9 cellular contexts compared by ENCODE assay signal in the genomic region with DNA sequence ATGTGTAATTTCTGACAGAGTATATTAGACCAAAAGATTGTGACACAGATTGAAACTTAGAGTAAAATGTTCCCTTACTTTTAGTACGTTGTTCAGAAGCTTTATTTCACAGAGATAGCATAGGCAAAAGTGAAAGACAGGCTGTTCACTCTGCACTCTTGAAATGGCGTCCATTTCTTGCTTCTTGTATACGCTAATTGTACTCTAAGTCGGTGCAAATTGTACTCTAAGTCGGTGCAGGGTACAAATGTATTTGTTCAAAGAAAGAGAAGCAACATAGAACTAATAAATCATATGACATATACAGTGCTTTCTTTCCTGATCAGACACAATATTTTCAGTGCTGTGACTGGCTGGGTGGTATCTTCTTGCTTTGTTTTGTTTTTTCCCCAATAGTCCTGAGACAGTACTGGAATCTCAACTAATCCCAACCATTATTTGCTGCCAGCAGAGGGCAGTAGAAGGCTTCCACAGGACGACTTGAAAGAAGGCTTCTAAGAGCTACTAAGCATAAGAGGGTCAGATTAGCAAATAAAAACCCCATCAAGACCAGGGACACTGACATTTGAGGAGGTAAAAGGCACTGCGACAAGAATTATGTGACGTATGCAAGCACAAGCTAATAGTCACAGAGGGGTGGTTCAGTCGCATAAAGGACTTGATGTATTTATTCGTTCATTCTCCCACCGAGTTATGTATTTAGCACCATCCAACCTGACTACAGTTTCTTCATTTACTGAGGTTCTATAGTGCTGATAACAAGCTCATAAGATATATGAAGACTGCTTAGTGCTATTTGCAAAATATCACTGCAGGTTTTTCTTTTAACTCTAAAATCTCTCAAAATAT.
A peak's percentile ranks its signal among the peaks of the same experiment; 100 is the strongest.
DNase-seq lines count a peak whose midpoint lies in the region; ATAC-seq and TF ChIP-seq lines count a peak whose summit lies in the region.
"Had no signal": no experiment of that assay in that cellular context is flagged by ENCODE, and none has a peak within 500 bp of the region (broad histone marks: within the 10 kb centered on the region; RNA-seq: fewer than 3 reads in every experiment).

No MANE protein-coding gene starts in this region.

- H3K4me3 Mint-ChIP-seq in activated naive CD4-positive, alpha-beta T cell treated with anti-CD3 and anti-CD28 coated beads, Interleukin-2, amount 10 ng/mL, durations not matched to agents 7 days and 5 days, result no peak overlapping the region
- H3K4me3 Mint-ChIP-seq: stimulated activated effector memory CD8-positive, alpha-beta T cell treated with anti-CD3 and anti-CD28 coated beads, Interleukin-12 subunit alpha, Interleukin-12 subunit beta, amount 100 ng/mL, for 72 hours had no signal

- no peak overlapping the region for H2AFZ ChIP-seq in DND-41 (ENCODE audit: low read depth, low read length)

- no peaks in the 10 kb centered on the region for H3K9me3 ChIP-seq in DND-41 (ENCODE audit: insufficient read depth, low read length, severe bottlenecking)

- H3K36me3 Mint-ChIP-seq in activated naive CD4-positive, alpha-beta T cell treated with anti-CD3 and anti-CD28 coated beads, Interleukin-2, amount 10 ng/mL, durations not matched to agents 7 days and 5 days, result no peaks in the 10 kb centered on the region
- H3K36me3 Mint-ChIP-seq: stimulated activated effector memory CD8-positive, alpha-beta T cell treated with anti-CD3 and anti-CD28 coated beads, Interleukin-12 subunit alpha, Interleukin-12 subunit beta, amount 100 ng/mL, for 72 hours had no signal

- no peak overlapping the region for H3K9ac ChIP-seq in DND-41 (ENCODE audit: low read depth, low read length)

- CTCF ChIA-PET in activated naive CD4-positive, alpha-beta T cell treated with anti-CD3 and anti-CD28 coated beads, Interleukin-2, amount 10 ng/mL, durations not matched to agents 7 days and 5 days (lab: Charles Lee), result interaction anchor here (0.6 to 2.1 kb wide), 5 partner anchors 9 to 606 kb away, joined by 3 to 5 read pairs (median 3); no protein-coding TSS in a partner anchor

- no peaks in the 10 kb centered on the region for H3K27me3 ChIP-seq in DND-41 (ENCODE audit: insufficient read depth, low read length, poor library complexity)

- H3K9me3 Mint-ChIP-seq in activated naive CD4-positive, alpha-beta T cell treated with anti-CD3 and anti-CD28 coated beads, Interleukin-2, amount 10 ng/mL, durations not matched to agents 7 days and 5 days, result no peaks in the 10 kb centered on the region
- H3K9me3 Mint-ChIP-seq: stimulated activated effector memory CD8-positive, alpha-beta T cell treated with anti-CD3 and anti-CD28 coated beads, Interleukin-12 subunit alpha, Interleukin-12 subunit beta, amount 100 ng/mL, for 72 hours had no signal

- H3K4me1 ChIP-seq in DND-41 (ENCODE audit: insufficient read depth, low read length), result no peaks in the 10 kb centered on the region

- DNase-seq in DND-41 (peak; percentile 45), GM20000 (ENCODE audit: low spot score) (peak; percentile 32), HPDE6-E6E7 (ENCODE audit: extremely low spot score) (peak; percentile 14), NCI-H748 treated with DMSO at 0.1 percent for 48 hours (lab: John Stamatoyannopoulos, UW) (peak; percentile 98), hippocampal formation (lab: John Stamatoyannopoulos, UW) (peak; percentile 58 to 70)
- peak; percentile 52 for DNase-seq in activated naive CD4-positive, alpha-beta T cell treated with anti-CD3 and anti-CD28 coated beads, Interleukin-2, amount 10 ng/mL, durations not matched to agents 7 days and 5 days
- DNase-seq in stimulated activated CD4-positive, alpha-beta T cell treated with anti-CD3 and anti-CD28 coated beads, Interleukin-15, amount 100 ng/mL, for 24 hours, result peak; percentile 55

- H3K36me3 ChIP-seq in DND-41 (ENCODE audit: insufficient read depth, low read length), result no peaks in the 10 kb centered on the region

- no peak overlapping the region for H3K4me3 ChIP-seq in DND-41 (ENCODE audit: low read depth in 1 of 2, low read length in 2 of 2)

- no peaks in the 10 kb centered on the region for H3K27me3 Mint-ChIP-seq in activated naive CD4-positive, alpha-beta T cell treated with anti-CD3 and anti-CD28 coated beads, Interleukin-2, amount 10 ng/mL, durations not matched to agents 7 days and 5 days

- H3K4me2 ChIP-seq in DND-41 (ENCODE audit: insufficient read depth, low read length), result no peak overlapping the region

- H4K20me1 ChIP-seq in DND-41 (ENCODE audit: insufficient read depth, low read length), result no peaks in the 10 kb centered on the region

- no peaks in the 10 kb centered on the region for H3K79me2 ChIP-seq in DND-41 (ENCODE audit: insufficient read depth, low read length)

- H3K27ac Mint-ChIP-seq in activated naive CD4-positive, alpha-beta T cell treated with anti-CD3 and anti-CD28 coated beads, Interleukin-2, amount 10 ng/mL, durations not matched to agents 7 days and 5 days, result no peak overlapping the region
- H3K27ac Mint-ChIP-seq: stimulated activated effector memory CD8-positive, alpha-beta T cell treated with anti-CD3 and anti-CD28 coated beads, Interleukin-12 subunit alpha, Interleukin-12 subunit beta, amount 100 ng/mL, for 72 hours had no signal

- TF ChIP-seq CTCF in DND-41 (IDR thresholded peaks at IDR 0.05; ENCODE audit: borderline replicate concordance, extremely low read depth, low read length, poor library complexity, severe bottlenecking) (peak; percentile 78), GM20000 (IDR thresholded peaks at IDR 0.05; ENCODE audit: extremely low read depth, missing control alignments) (peak; percentile 72)

- ATAC-seq in DND-41 (ENCODE audit: insufficient read depth, low read depth), result peak; percentile 72
- no peak for ATAC-seq in HG03108 (IDR thresholded peaks at IDR 0.05; ENCODE audit: unreplicated experiment)
- ATAC-seq: stimulated activated effector memory CD8-positive, alpha-beta T cell treated with anti-CD3 and anti-CD28 coated beads, Interleukin-12 subunit alpha, Interleukin-12 subunit beta, amount 100 ng/mL, for 72 hours had no signal

- H3K27ac ChIP-seq in DND-41 (ENCODE audit: low read length), result no peak overlapping the region

- no peaks in the 10 kb centered on the region for H3K4me1 Mint-ChIP-seq in activated naive CD4-positive, alpha-beta T cell treated with anti-CD3 and anti-CD28 coated beads, Interleukin-2, amount 10 ng/mL, durations not matched to agents 7 days and 5 days
- H3K4me1 Mint-ChIP-seq: stimulated activated effector memory CD8-positive, alpha-beta T cell treated with anti-CD3 and anti-CD28 coated beads, Interleukin-12 subunit alpha, Interleukin-12 subunit beta, amount 100 ng/mL, for 72 hours had no signal

Comparison
In these comparisons a context has a peak if more than half of its experiments do, and no peak if none do; other contexts are left out.
1. DNase-seq: peak in every context shown above with its lines; median percentile 98 in NCI-H748 treated with DMSO at 0.1 percent for 48 hours; 64 in hippocampal formation; 55 in stimulated activated CD4-positive, alpha-beta T cell treated with anti-CD3 and anti-CD28 coated beads, Interleukin-15, amount 100 ng/mL, for 24 hours; 52 in activated naive CD4-positive, alpha-beta T cell treated with anti-CD3 and anti-CD28 coated beads, Interleukin-2, amount 10 ng/mL, durations not matched to agents 7 days and 5 days; 45 in DND-41; 32 in GM20000; 14 in HPDE6-E6E7.